32 cellular contexts compared by ENCODE assay signal in genomic region chr14:74407801-74408154, GRCh38. TPM values are rescaled to one million over a fixed set of nuclear protein-coding genes. Genes with fewer than 3 reads are reported as not detected.
"Had no signal": no experiment of that assay in that cellular context is flagged by ENCODE, and none has a peak within 500 bp of the region (broad histone marks: within the 10 kb centered on the region; RNA-seq: fewer than 3 reads in every experiment).

No MANE protein-coding gene starts in this region.

- H3K9me3 Mint-ChIP-seq: activated naive CD4-positive, alpha-beta T cell treated with anti-CD3 and anti-CD28 coated beads for 36 hours; activated T-cell treated with anti-CD3 and anti-CD28 coated beads, Interleukin-2, amount 50 U/mL, for 24 hours; activated T-helper 1 cell treated with anti-CD3 and anti-CD28 coated beads, Interleukin-12 subunit alpha, Interleukin-12 subunit beta, Interleukin-2, Interleukin-4 antibody, amounts not matched to agents 30 ng/mL and 10 ng/mL and 1 ng/mL, durations not matched to agents 14 hours and 24 hours and 36 hours; brain had no signal

- H3K9me3 ChIP-seq: Peyer's patch, SJCRH30, SK-N-SH had no signal

- ATAC-seq: activated CD4-positive, CD25-positive, alpha-beta regulatory T cell treated with anti-CD3 and anti-CD28 coated beads, Interleukin-2, amount 50 U/mL, for 24 hours; activated CD8-positive, alpha-beta T cell treated with anti-CD3 and anti-CD28 coated beads, Interleukin-2, amount 10 ng/mL, durations not matched to agents 7 days and 5 days had no signal

- H3K4me2 ChIP-seq: SK-N-SH had no signal

- H3K36me3 ChIP-seq: Peyer's patch, SJCRH30 had no signal

- H3K27me3 ChIP-seq: Peyer's patch had no signal

- H3K27ac ChIP-seq: Peyer's patch, RWPE1, SJCRH30, VCaP had no signal

- H3K9ac ChIP-seq: SK-N-SH had no signal

- H3K36me3 Mint-ChIP-seq: activated naive CD8-positive, alpha-beta T cell; brain had no signal

- H3K27ac Mint-ChIP-seq: activated CD8-positive, alpha-beta T cell treated with anti-CD3 and anti-CD28 coated beads, Interleukin-2, amount 10 ng/mL, durations not matched to agents 7 days and 5 days; activated naive CD4-positive, alpha-beta T cell treated with anti-CD3 and anti-CD28 coated beads for 36 hours; activated naive CD8-positive, alpha-beta T cell; activated T-cell treated with anti-CD3 and anti-CD28 coated beads, Interleukin-2, amount 50 U/mL, for 24 hours; activated T-helper 1 cell treated with anti-CD3 and anti-CD28 coated beads, Interleukin-12 subunit alpha, Interleukin-12 subunit beta, Interleukin-2, Interleukin-4 antibody, amounts not matched to agents 30 ng/mL and 10 ng/mL and 1 ng/mL, durations not matched to agents 14 hours and 24 hours and 36 hours; brain had no signal

- H3K4me3 ChIP-seq: Peyer's patch, SJCRH30 had no signal

- H3K4me3 Mint-ChIP-seq: activated CD8-positive, alpha-beta T cell treated with anti-CD3 and anti-CD28 coated beads, Interleukin-2, amount 10 ng/mL, durations not matched to agents 7 days and 5 days; activated naive CD4-positive, alpha-beta T cell treated with anti-CD3 and anti-CD28 coated beads for 36 hours; activated naive CD8-positive, alpha-beta T cell; activated T-cell treated with anti-CD3 and anti-CD28 coated beads, Interleukin-2, amount 50 U/mL, for 24 hours; activated T-helper 1 cell treated with anti-CD3 and anti-CD28 coated beads, Interleukin-12 subunit alpha, Interleukin-12 subunit beta, Interleukin-2, Interleukin-4 antibody, amounts not matched to agents 30 ng/mL and 10 ng/mL and 1 ng/mL, durations not matched to agents 14 hours and 24 hours and 36 hours; brain had no signal

- DNase-seq: activated CD4-positive, alpha-beta T cell treated with anti-CD3 and anti-CD28 coated beads for 4 hours; activated CD4-positive, alpha-beta T cell treated with anti-CD3 and anti-CD28 coated beads, Interleukin-2, amount 50 U/mL, for 4 hours; activated CD8-positive, alpha-beta T cell treated with anti-CD3 and anti-CD28 coated beads, Interleukin-2, amount 10 ng/mL, durations not matched to agents 7 days and 5 days; activated gamma-delta T cell; activated naive CD4-positive, alpha-beta T cell treated with anti-CD3 and anti-CD28 coated beads for 36 hours; activated T-cell treated with anti-CD3 and anti-CD28 coated beads, Interleukin-2, amount 50 U/mL, for 24 hours; amygdala; cerebellar nuclear complex; KBM-7; NCI-H1092 treated with DMSO at 0.1 percent for 48 hours; NCI-H1417 treated with DMSO at 0.1 percent for 48 hours; NCI-H1694 treated with DMSO at 0.1 percent for 48 hours; NCI-H2029 treated with DMSO at 0.1 percent for 48 hours; NCI-H345; NCI-H510A; NCI-H526 treated with DMSO at 0.1 percent for 48 hours; NCI-H82; Peyer's patch; Right ventricle myocardium superior; SJCRH30; SK-N-SH; T-helper 1 cell had no signal

RNA-seq across cellular contexts. Expression of gene SYNDIG1L, which starts 18.2 kb away (rescaled TPM):
- total RNA-seq: activated CD8-positive, alpha-beta T cell treated with anti-CD3 and anti-CD28 coated beads, Interleukin-2, amount 10 ng/mL, durations not matched to agents 7 days and 5 days; activated naive CD4-positive, alpha-beta T cell treated with anti-CD3 and anti-CD28 coated beads for 36 hours; activated T-helper 1 cell treated with anti-CD3 and anti-CD28 coated beads, Interleukin-12 subunit alpha, Interleukin-12 subunit beta, Interleukin-2, Interleukin-4 antibody, amounts not matched to agents 30 ng/mL and 10 ng/mL and 1 ng/mL, durations not matched to agents 14 hours and 24 hours and 36 hours; astrocyte; LHCN-M2; M059J; Right ventricle myocardium superior; SJCRH30; T-helper 2 cell treated with Interferon-gamma antibody and Interleukin-4, amounts not matched to agents 100 ng/mL and 5 ng/mL, for 36 hours had no signal

RNA-seq across cellular contexts. Expression of gene VRTN, which starts 59.5 kb away (rescaled TPM):
- total RNA-seq: activated CD8-positive, alpha-beta T cell treated with anti-CD3 and anti-CD28 coated beads, Interleukin-2, amount 10 ng/mL, durations not matched to agents 7 days and 5 days; activated naive CD4-positive, alpha-beta T cell treated with anti-CD3 and anti-CD28 coated beads for 36 hours; activated T-helper 1 cell treated with anti-CD3 and anti-CD28 coated beads, Interleukin-12 subunit alpha, Interleukin-12 subunit beta, Interleukin-2, Interleukin-4 antibody, amounts not matched to agents 30 ng/mL and 10 ng/mL and 1 ng/mL, durations not matched to agents 14 hours and 24 hours and 36 hours; LHCN-M2; M059J; Right ventricle myocardium superior; SJCRH30; T-helper 2 cell treated with Interferon-gamma antibody and Interleukin-4, amounts not matched to agents 100 ng/mL and 5 ng/mL, for 36 hours had no signal
